ENCODE assay signal across 1 cellular context in the genomic region with DNA sequence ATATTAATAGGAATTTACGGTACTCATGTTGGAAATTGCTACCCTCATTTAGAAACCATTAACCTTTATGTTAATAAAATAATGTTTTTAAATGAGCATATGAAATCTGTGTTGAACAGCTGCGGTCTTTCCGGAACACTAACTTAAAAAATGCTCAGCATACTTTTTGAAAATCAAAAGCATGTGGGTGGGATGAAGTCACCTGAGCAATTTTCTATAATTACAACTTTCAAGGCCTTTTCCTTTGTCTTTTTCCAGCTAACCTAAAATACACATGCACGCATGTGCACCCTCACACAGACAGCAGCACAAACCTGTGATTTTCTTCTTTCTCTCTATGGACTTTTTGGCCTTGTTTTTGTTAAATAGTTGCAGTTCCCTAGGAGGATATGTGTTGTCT.
TF ChIP-seq lines count a peak whose summit lies in the region.

No MANE protein-coding gene starts in this region.

TF ChIP-seq in A549, 52 proteins besides CTCF, POLR2A, EP300 and RAD21:
- TF ChIP-seq TP53 (CRISPR knock-in tag; IDR thresholded peaks at IDR 0.05) (no peak), HOXB13 (CRISPR knock-in tag; IDR thresholded peaks at IDR 0.05; ENCODE audit: low read depth) (no peak), RCOR1 (IDR thresholded peaks at IDR 0.05; ENCODE audit: low read depth, low read length) (no peak), JUN (IDR thresholded peaks at IDR 0.05) (no peak), MAZ (IDR thresholded peaks at IDR 0.05; ENCODE audit: borderline replicate concordance, low read depth, low read length) (no peak), FOXS1 (CRISPR knock-in tag; IDR thresholded peaks at IDR 0.05) (no peak), NR3C1 (IDR thresholded peaks at IDR 0.05) (no peak), MYC (IDR thresholded peaks at IDR 0.05; ENCODE audit: borderline replicate concordance, low read length) (no peak), ZSCAN20 (CRISPR knock-in tag; IDR thresholded peaks at IDR 0.05) (no peak), ZC3H11A (IDR thresholded peaks at IDR 0.05) (no peak), CHD2 (IDR thresholded peaks at IDR 0.05; ENCODE audit: low read length, partially characterized antibody) (no peak), NPAS2 (CRISPR knock-in tag; IDR thresholded peaks at IDR 0.05; ENCODE audit: borderline replicate concordance) (no peak)
- TF ChIP-seq, protein P1, sequence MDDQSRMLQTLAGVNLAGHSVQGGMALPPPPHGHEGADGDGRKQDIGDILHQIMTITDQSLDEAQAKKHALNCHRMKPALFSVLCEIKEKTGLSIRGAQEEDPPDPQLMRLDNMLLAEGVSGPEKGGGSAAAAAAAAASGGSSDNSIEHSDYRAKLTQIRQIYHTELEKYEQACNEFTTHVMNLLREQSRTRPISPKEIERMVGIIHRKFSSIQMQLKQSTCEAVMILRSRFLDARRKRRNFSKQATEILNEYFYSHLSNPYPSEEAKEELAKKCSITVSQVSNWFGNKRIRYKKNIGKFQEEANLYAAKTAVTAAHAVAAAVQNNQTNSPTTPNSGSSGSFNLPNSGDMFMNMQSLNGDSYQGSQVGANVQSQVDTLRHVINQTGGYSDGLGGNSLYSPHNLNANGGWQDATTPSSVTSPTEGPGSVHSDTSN (IDR thresholded peaks at IDR 0.05): no peak
- TF ChIP-seq, protein P2, sequence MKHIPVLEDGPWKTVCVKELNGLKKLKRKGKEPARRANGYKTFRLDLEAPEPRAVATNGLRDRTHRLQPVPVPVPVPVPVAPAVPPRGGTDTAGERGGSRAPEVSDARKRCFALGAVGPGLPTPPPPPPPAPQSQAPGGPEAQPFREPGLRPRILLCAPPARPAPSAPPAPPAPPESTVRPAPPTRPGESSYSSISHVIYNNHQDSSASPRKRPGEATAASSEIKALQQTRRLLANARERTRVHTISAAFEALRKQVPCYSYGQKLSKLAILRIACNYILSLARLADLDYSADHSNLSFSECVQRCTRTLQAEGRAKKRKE (CRISPR knock-in tag; IDR thresholded peaks at IDR 0.05; ENCODE audit: low read depth): no peak
